9 cellular contexts compared by ENCODE assay signal in genomic region chr9:134378901-134379338, GRCh38. TPM values are rescaled to one million over a fixed set of nuclear protein-coding genes. Genes with fewer than 3 reads are reported as not detected.
DNase-seq lines count a peak whose midpoint lies in the region; ATAC-seq, FAIRE-seq and TF ChIP-seq lines count a peak whose summit lies in the region.
"Had no signal": no experiment of that assay in that cellular context is flagged by ENCODE, and none has a peak within 500 bp of the region (broad histone marks: within the 10 kb centered on the region; RNA-seq: fewer than 3 reads in every experiment).

No MANE protein-coding gene starts in this region.

- no peak overlapping the region for H3K4me3 ChIP-seq in bronchial epithelial cell (ENCODE audit: low read depth, low read length)
- no peak overlapping the region for H3K4me3 ChIP-seq in upper lobe of right lung

- no peak for FAIRE-seq in bronchial epithelial cell (lab: Jason Lieb, UNC)
- FAIRE-seq: islet of Langerhans had no signal

- peak overlapping the region; percentile 64 for H3K27ac ChIP-seq in layer of hippocampus (ENCODE audit: low read depth, low read length)
- peak overlapping the region; percentile 51 for H3K27ac ChIP-seq in upper lobe of right lung

- H3K36me3 ChIP-seq in bronchial epithelial cell (ENCODE audit: control insufficient read depth, insufficient read depth, low read length) (peaks cover 4% of the 10 kb centered on the region), upper lobe of right lung (no peaks in the 10 kb centered on the region)

- DNase-seq in M059J (ENCODE audit: low read depth) = peak; percentile 88
- peak; percentile 60 for DNase-seq in bronchial epithelial cell (ENCODE audit: low read depth)
- peak; percentile 83 for DNase-seq in upper lobe of right lung
- DNase-seq in CD1c-positive myeloid dendritic cell (ENCODE audit: extremely low spot score) = no peak
- DNase-seq in activated T-cell treated with anti-CD3 and anti-CD28 coated beads for 4 hours = no peak
- DNase-seq: KG1 had no signal

- H3K27me3 ChIP-seq in bronchial epithelial cell (ENCODE audit: control insufficient read depth, insufficient read depth, low read length) (no peaks in the 10 kb centered on the region), layer of hippocampus (ENCODE audit: control insufficient read depth, insufficient read depth, low read length) (no peaks in the 10 kb centered on the region), upper lobe of right lung (no peaks in the 10 kb centered on the region)

- ATAC-seq in upper lobe of right lung (peak; percentile 4), HG02610 (IDR thresholded peaks at IDR 0.05; ENCODE audit: unreplicated experiment) (no peak)

- peaks cover 88% of the 10 kb centered on the region for H3K4me1 ChIP-seq in upper lobe of right lung

- intact Hi-C loops in upper lobe of right lung (cut with DNase I) = no loop called here

- H3K9me3 ChIP-seq in upper lobe of right lung = no peaks in the 10 kb centered on the region

- TF ChIP-seq CTCF in bronchial epithelial cell (IDR thresholded peaks at IDR 0.05; ENCODE audit: insufficient read depth, low read length, severe bottlenecking) (no peak), upper lobe of right lung (IDR thresholded peaks at IDR 0.05) (no peak)

RNA-seq across cellular contexts. Expression of gene RXRA, which starts 52.7 kb away (rescaled TPM):
- total RNA-seq in M059J (2014; rRNA removed; shearing (Covaris generic)) = 12.5 and 22.6 TPM in 2 replicates
- 16.8 and 21.3 TPM in 2 replicates for total RNA-seq in bronchial epithelial cell
- total RNA-seq in upper lobe of right lung = 80.6 TPM

Comparison
In these comparisons a context has a peak if more than half of its experiments do, and no peak if none do; other contexts are left out.
1. DNase-seq: peak in M059J (single experiment), bronchial epithelial cell (single experiment) and upper lobe of right lung (single experiment); none in CD1c-positive myeloid dendritic cell (single experiment) and activated T-cell treated with anti-CD3 and anti-CD28 coated beads for 4 hours (single experiment).